Comparison of ENCODE assay signal across 2 cellular contexts in the genomic region with DNA sequence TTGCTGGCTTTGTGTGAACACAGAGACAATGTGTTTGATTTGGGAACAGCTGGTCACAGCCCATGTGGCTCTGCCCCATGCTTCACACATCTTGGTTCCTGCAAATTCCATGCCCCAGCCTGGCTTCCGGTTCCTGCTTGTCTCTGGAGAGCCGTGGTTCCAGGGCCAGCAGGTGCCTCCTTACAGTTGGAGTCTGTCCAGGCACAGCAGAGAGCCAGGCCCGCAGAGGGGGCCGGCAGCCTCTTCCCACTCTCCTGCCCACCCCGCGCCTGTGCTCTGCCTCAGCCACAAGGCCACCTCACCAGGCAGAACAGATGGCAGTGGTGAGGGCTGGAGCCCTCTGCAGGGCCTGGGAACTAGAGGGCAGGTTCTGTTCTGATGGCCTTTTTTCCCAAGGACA.
TF ChIP-seq lines count a peak whose summit lies in the region.

No MANE protein-coding gene starts in this region.

TF ChIP-seq in SK-N-SH, 30 proteins besides CTCF, POLR2A, EP300 and RAD21 (continued from another document):
- TF ChIP-seq FOXJ3 (CRISPR knock-in tag; IDR thresholded peaks at IDR 0.05) (no peak), YY1 (IDR thresholded peaks at IDR 0.05; ENCODE audit: low read depth) (no peak), NRF1 (IDR thresholded peaks at IDR 0.05; ENCODE audit: low read depth, low read length) (no peak), RFX5 (IDR thresholded peaks at IDR 0.05; ENCODE audit: low read length) (no peak), RXRA (IDR thresholded peaks at IDR 0.05; ENCODE audit: borderline replicate concordance, low read depth) (no peak), GABPA (IDR thresholded peaks at IDR 0.05; ENCODE audit: low read depth) (no peak), TCF12 (IDR thresholded peaks at IDR 0.05) (no peak), TAF1 (IDR thresholded peaks at IDR 0.05; ENCODE audit: borderline replicate concordance, low read depth, low read length) (no peak), NFIC (IDR thresholded peaks at IDR 0.05; ENCODE audit: borderline replicate concordance) (no peak), RCOR1 (IDR thresholded peaks at IDR 0.05; ENCODE audit: low read length) (no peak), MXI1 (IDR thresholded peaks at IDR 0.05; ENCODE audit: low read depth, low read length) (no peak), EZH2phosphoT487 (IDR thresholded peaks at IDR 0.05; ENCODE audit: borderline replicate concordance, low read depth) (no peak), SIN3A (IDR thresholded peaks at IDR 0.05; ENCODE audit: borderline replicate concordance, low read depth, low read length) (no peak)
- TF ChIP-seq, protein P1, sequence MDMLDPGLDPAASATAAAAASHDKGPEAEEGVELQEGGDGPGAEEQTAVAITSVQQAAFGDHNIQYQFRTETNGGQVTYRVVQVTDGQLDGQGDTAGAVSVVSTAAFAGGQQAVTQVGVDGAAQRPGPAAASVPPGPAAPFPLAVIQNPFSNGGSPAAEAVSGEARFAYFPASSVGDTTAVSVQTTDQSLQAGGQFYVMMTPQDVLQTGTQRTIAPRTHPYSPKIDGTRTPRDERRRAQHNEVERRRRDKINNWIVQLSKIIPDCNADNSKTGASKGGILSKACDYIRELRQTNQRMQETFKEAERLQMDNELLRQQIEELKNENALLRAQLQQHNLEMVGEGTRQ (IDR thresholded peaks at IDR 0.05; ENCODE audit: borderline replicate concordance, low read depth, low read length) = no peak

TF ChIP-seq in SK-N-SH treated with all-trans-retinoic acid at 6 μM for 48 hours, 23 proteins besides CTCF, POLR2A, EP300 and RAD21 (continued from another document):
- TF ChIP-seq, protein P2, sequence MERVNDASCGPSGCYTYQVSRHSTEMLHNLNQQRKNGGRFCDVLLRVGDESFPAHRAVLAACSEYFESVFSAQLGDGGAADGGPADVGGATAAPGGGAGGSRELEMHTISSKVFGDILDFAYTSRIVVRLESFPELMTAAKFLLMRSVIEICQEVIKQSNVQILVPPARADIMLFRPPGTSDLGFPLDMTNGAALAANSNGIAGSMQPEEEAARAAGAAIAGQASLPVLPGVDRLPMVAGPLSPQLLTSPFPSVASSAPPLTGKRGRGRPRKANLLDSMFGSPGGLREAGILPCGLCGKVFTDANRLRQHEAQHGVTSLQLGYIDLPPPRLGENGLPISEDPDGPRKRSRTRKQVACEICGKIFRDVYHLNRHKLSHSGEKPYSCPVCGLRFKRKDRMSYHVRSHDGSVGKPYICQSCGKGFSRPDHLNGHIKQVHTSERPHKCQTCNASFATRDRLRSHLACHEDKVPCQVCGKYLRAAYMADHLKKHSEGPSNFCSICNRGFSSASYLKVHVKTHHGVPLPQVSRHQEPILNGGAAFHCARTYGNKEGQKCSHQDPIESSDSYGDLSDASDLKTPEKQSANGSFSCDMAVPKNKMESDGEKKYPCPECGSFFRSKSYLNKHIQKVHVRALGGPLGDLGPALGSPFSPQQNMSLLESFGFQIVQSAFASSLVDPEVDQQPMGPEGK (CRISPR knock-in tag; IDR thresholded peaks at IDR 0.05; ENCODE audit: borderline replicate concordance) = no peak
- TF ChIP-seq ZFP30 (CRISPR knock-in tag; IDR thresholded peaks at IDR 0.05) (no peak), RARB (CRISPR knock-in tag; IDR thresholded peaks at IDR 0.05) (no peak), OSR1 (CRISPR knock-in tag; IDR thresholded peaks at IDR 0.05) (no peak), SNAI2 (CRISPR knock-in tag; IDR thresholded peaks at IDR 0.05) (no peak), PPARA (CRISPR knock-in tag; IDR thresholded peaks at IDR 0.05; ENCODE audit: borderline replicate concordance) (no peak), TCF4 (CRISPR knock-in tag; IDR thresholded peaks at IDR 0.05; ENCODE audit: borderline replicate concordance) (no peak), ZNF70 (CRISPR knock-in tag; IDR thresholded peaks at IDR 0.05) (no peak), ZNF565 (CRISPR knock-in tag; conservative IDR thresholded peaks at IDR 0.05; ENCODE audit: low read depth) (no peak)
- TF ChIP-seq, protein P3, sequence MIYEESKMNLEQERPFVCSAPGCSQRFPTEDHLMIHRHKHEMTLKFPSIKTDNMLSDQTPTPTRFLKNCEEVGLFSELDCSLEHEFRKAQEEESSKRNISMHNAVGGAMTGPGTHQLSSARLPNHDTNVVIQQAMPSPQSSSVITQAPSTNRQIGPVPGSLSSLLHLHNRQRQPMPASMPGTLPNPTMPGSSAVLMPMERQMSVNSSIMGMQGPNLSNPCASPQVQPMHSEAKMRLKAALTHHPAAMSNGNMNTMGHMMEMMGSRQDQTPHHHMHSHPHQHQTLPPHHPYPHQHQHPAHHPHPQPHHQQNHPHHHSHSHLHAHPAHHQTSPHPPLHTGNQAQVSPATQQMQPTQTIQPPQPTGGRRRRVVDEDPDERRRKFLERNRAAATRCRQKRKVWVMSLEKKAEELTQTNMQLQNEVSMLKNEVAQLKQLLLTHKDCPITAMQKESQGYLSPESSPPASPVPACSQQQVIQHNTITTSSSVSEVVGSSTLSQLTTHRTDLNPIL (CRISPR knock-in tag; IDR thresholded peaks at IDR 0.05; ENCODE audit: low read depth) = no peak
TF ChIP-seq in SK-N-SH treated with all-trans-retinoic acid at 6 μM for 48 hours: peak in this region for 0.
